In the genomic region with DNA sequence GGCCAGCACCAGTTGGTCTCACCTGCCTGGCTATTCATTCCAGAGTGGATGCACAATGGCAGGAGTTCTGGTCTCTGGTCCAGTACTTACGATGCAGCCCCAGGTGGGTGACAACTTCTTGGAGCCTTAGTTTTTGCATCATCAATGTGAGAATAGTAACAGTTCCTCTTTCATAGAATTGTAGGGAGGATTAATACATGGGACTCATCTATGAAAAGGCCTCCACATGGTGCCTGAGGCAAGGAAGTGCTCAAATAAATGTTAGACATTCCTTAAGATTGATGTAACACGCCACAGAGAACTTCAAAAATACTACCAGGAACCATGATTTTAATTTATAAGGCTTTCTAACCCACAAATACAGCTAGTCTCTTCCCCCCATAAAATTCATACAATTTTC, we compare ENCODE assay signal across 19 cellular contexts.
A peak's percentile ranks its signal among the peaks of the same experiment; 100 is the strongest.
DNase-seq lines count a peak whose midpoint lies in the region; ATAC-seq and TF ChIP-seq lines count a peak whose summit lies in the region.
"Had no signal": no experiment of that assay in that cellular context is flagged by ENCODE, and none has a peak within 500 bp of the region (broad histone marks: within the 10 kb centered on the region; RNA-seq: fewer than 3 reads in every experiment).

No MANE protein-coding gene starts in this region.

- 0 out of 2 replicates have a peak, but pooled peaks cover 5% of the 10 kb centered on the region for H3K36me3 Mint-ChIP-seq in HFFc6 (ENCODE audit: low read depth)
- H3K36me3 Mint-ChIP-seq in brain, result peaks cover 5% of the 10 kb centered on the region

- no peak for ATAC-seq in GM19324 (IDR thresholded peaks at IDR 0.05; ENCODE audit: low FRiP score, unreplicated experiment)
- ATAC-seq: GM23338, HCT116, Right ventricle myocardium inferior had no signal

- no peak overlapping the region for H3K4me3 ChIP-seq in AG09309 (ENCODE audit: control insufficient read depth, low read depth, low read length)
- H3K4me3 ChIP-seq: GM23338 had no signal

- DNase-seq in AG09309 (ENCODE audit: low read depth) (peak; percentile 32), HFFc6 (peak; percentile 59), foreskin melanocyte (peak; percentile 75), GM03348 (ENCODE audit: low spot score) (no peak), NCI-H526 treated with DMSO at 0.1 percent for 48 hours (lab: John Stamatoyannopoulos, UW) (no peak)
- DNase-seq in stimulated activated CD4-positive, alpha-beta T cell treated with anti-CD3 and anti-CD28 coated beads, Interleukin-4, amount 100 ng/mL, for 24 hours, result no peak
- DNase-seq: C1 segment of cervical spinal cord, DMS 273 treated with DMSO at 0.1 percent for 48 hours, NCI-H1417, NCI-H187 treated with DMSO at 0.1 percent for 48 hours, NCI-H2171, NCI-H446 treated with DMSO at 0.1 percent for 48 hours, NCI-H774, SK-N-SH had no signal

- H3K4me1 Mint-ChIP-seq in HFFc6 (ENCODE audit: low read depth) (peaks cover 14% of the 10 kb centered on the region; the same call in 1 of the 2 replicates), brain (peaks cover 17% of the 10 kb centered on the region)
- H3K4me1 Mint-ChIP-seq: GM23338 had no signal

- H3K4me3 Mint-ChIP-seq in HFFc6 (no peak overlapping the region), brain (no peak overlapping the region)
- H3K4me3 Mint-ChIP-seq: GM23338 had no signal

- TF ChIP-seq CTCF in AG09309 (IDR thresholded peaks at IDR 0.05; ENCODE audit: control insufficient read depth, insufficient read depth, low read depth, low read length, missing control alignments) (no peak), HFFc6 (IDR thresholded peaks at IDR 0.05) (no peak), brain (conservative IDR thresholded peaks at IDR 0.05) (no peak)

- H3K27ac Mint-ChIP-seq in HFFc6, result no peak overlapping the region
- H3K27ac Mint-ChIP-seq in brain, result peak overlapping the region in 4 of 5 experiments; percentile 16 to 84 (median 58)
- H3K27ac Mint-ChIP-seq: GM23338 had no signal

- H3K27me3 Mint-ChIP-seq in HFFc6 (ENCODE audit: insufficient read depth) (peaks cover 7% of the 10 kb centered on the region), brain (peaks cover 5% of the 10 kb centered on the region)

- H3K9me3 Mint-ChIP-seq in HFFc6, result peaks cover 22% of the 10 kb centered on the region
- H3K9me3 Mint-ChIP-seq in brain, result peaks cover 6 to 20% (median 14%) of the 10 kb centered on the region in 5 experiments

Comparison
In these comparisons a context has a peak if more than half of its experiments do, and no peak if none do; other contexts are left out.
1. DNase-seq: peak in AG09309 (single experiment), HFFc6 (single experiment) and foreskin melanocyte (single experiment); none in GM03348 (single experiment), stimulated activated CD4-positive, alpha-beta T cell treated with anti-CD3 and anti-CD28 coated beads, Interleukin-4, amount 100 ng/mL, for 24 hours (single experiment) and NCI-H526 treated with DMSO at 0.1 percent for 48 hours (single experiment).